27 cellular contexts compared by ENCODE assay signal in the genomic region with DNA sequence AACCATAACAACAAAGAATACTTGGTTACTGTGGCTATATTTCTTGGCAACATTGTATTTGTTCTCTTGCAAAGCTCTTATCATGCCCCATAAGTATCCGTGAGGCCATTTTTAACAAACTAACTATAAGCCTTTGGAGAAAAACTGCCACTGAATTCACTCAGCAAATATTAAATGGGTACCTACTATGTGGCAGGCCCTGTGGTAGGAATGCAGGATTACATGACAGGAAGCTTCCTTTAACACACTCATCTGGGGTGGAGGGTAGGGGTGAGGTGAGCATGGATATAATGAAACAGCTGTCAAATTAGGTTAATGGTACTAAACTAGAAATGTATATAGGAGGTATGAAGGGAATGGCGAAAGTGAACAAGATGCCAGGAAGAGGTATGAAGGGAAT.
"Had no signal": no experiment of that assay in that cellular context is flagged by ENCODE, and none has a peak within 500 bp of the region (broad histone marks: within the 10 kb centered on the region; RNA-seq: fewer than 3 reads in every experiment).

No MANE protein-coding gene starts in this region.

- H3K4me1 Mint-ChIP-seq: activated CD4-positive, alpha-beta T cell treated with anti-CD3 and anti-CD28 coated beads, Interleukin-2, amount 10 ng/mL, durations not matched to agents 24 days and 14 days; activated naive CD4-positive, alpha-beta T cell treated with anti-CD3 and anti-CD28 coated beads, Interleukin-2, amount 10 ng/mL, durations not matched to agents 7 days and 5 days; activated naive CD8-positive, alpha-beta T cell treated with anti-CD3 and anti-CD28 coated beads, Interleukin-2, amount 50 U/mL, for 24 hours; brain had no signal

- H3K4me3 Mint-ChIP-seq: activated CD4-positive, alpha-beta T cell treated with anti-CD3 and anti-CD28 coated beads, Interleukin-2, amount 10 ng/mL, durations not matched to agents 24 days and 14 days; activated naive CD4-positive, alpha-beta T cell treated with anti-CD3 and anti-CD28 coated beads, Interleukin-2, amount 10 ng/mL, durations not matched to agents 7 days and 5 days; activated naive CD8-positive, alpha-beta T cell; activated naive CD8-positive, alpha-beta T cell treated with anti-CD3 and anti-CD28 coated beads, Interleukin-2, amount 50 U/mL, for 24 hours; activated T-cell treated with anti-CD3 and anti-CD28 coated beads, Interleukin-2, amount 50 U/mL, for 4 hours; activated T-helper 1 cell treated with anti-CD3 and anti-CD28 coated beads, Interleukin-12 subunit alpha, Interleukin-12 subunit beta, Interleukin-2, Interleukin-4 antibody, amounts not matched to agents 30 ng/mL and 10 ng/mL and 1 ng/mL, durations not matched to agents 14 hours and 24 hours and 36 hours; brain had no signal

- H3K4me3 ChIP-seq: K562, Peyer's patch had no signal

- H3K27me3 ChIP-seq: Peyer's patch had no signal

- H3K9me3 ChIP-seq: Peyer's patch had no signal

- DNase-seq: activated CD4-positive, alpha-beta T cell treated with anti-CD3 and anti-CD28 coated beads, Interleukin-2, amount 10 ng/mL, durations not matched to agents 24 days and 14 days; activated CD4-positive, alpha-beta T cell treated with anti-CD3 and anti-CD28 coated beads, Interleukin-2, amount 50 U/mL, for 48 hours; activated CD8-positive, alpha-beta memory T cell treated with anti-CD3 and anti-CD28 coated beads, Interleukin-2, amount 50 U/mL, for 4 hours; activated naive CD4-positive, alpha-beta T cell treated with anti-CD3 and anti-CD28 coated beads, Interleukin-2, amount 10 ng/mL, durations not matched to agents 7 days and 5 days; activated naive CD8-positive, alpha-beta T cell treated with anti-CD3 and anti-CD28 coated beads, Interleukin-2, amount 50 U/mL, for 24 hours; activated T-cell treated with anti-CD3 and anti-CD28 coated beads for 4 hours; activated T-cell treated with anti-CD3 and anti-CD28 coated beads, Interleukin-2, amount 50 U/mL, for 4 hours; anterior cingulate cortex; caudate nucleus; cerebellar nuclear complex; NCI-H1092 treated with DMSO at 0.1 percent for 48 hours; NCI-H1417 treated with DMSO at 0.1 percent for 48 hours; NCI-H2029; NCI-H345; NCI-H524 treated with DMSO at 0.1 percent for 48 hours; PC-3; Peyer's patch; RPMI8226; SIG-M5; SW 1271; T-helper 1 cell; T1000; WERI-Rb-1 had no signal

- H3K9me3 Mint-ChIP-seq: activated CD4-positive, alpha-beta T cell treated with anti-CD3 and anti-CD28 coated beads, Interleukin-2, amount 10 ng/mL, durations not matched to agents 24 days and 14 days; activated naive CD4-positive, alpha-beta T cell treated with anti-CD3 and anti-CD28 coated beads, Interleukin-2, amount 10 ng/mL, durations not matched to agents 7 days and 5 days; brain had no signal

- H3K36me3 ChIP-seq: Peyer's patch, WERI-Rb-1 had no signal

- H3K27ac ChIP-seq: Peyer's patch, WERI-Rb-1 had no signal

- H3K4me1 ChIP-seq: Peyer's patch had no signal

- H3K27ac Mint-ChIP-seq: activated CD4-positive, alpha-beta T cell treated with anti-CD3 and anti-CD28 coated beads, Interleukin-2, amount 10 ng/mL, durations not matched to agents 24 days and 14 days; activated naive CD4-positive, alpha-beta T cell treated with anti-CD3 and anti-CD28 coated beads, Interleukin-2, amount 10 ng/mL, durations not matched to agents 7 days and 5 days; activated naive CD8-positive, alpha-beta T cell; activated naive CD8-positive, alpha-beta T cell treated with anti-CD3 and anti-CD28 coated beads, Interleukin-2, amount 50 U/mL, for 24 hours; activated T-helper 1 cell treated with anti-CD3 and anti-CD28 coated beads, Interleukin-12 subunit alpha, Interleukin-12 subunit beta, Interleukin-2, Interleukin-4 antibody, amounts not matched to agents 30 ng/mL and 10 ng/mL and 1 ng/mL, durations not matched to agents 14 hours and 24 hours and 36 hours; brain had no signal

- ATAC-seq: activated naive CD8-positive, alpha-beta T cell treated with anti-CD3 and anti-CD28 coated beads, Interleukin-2, amount 50 U/mL, for 24 hours; activated T-cell treated with anti-CD3 and anti-CD28 coated beads, Interleukin-2, amount 50 U/mL, for 4 hours; K562; PC-3 had no signal

- H3K36me3 Mint-ChIP-seq: activated naive CD4-positive, alpha-beta T cell treated with anti-CD3 and anti-CD28 coated beads, Interleukin-2, amount 10 ng/mL, durations not matched to agents 7 days and 5 days; activated naive CD8-positive, alpha-beta T cell; brain had no signal

- H3K27me3 Mint-ChIP-seq: activated CD4-positive, alpha-beta T cell treated with anti-CD3 and anti-CD28 coated beads, Interleukin-2, amount 10 ng/mL, durations not matched to agents 24 days and 14 days; activated naive CD4-positive, alpha-beta T cell treated with anti-CD3 and anti-CD28 coated beads, Interleukin-2, amount 10 ng/mL, durations not matched to agents 7 days and 5 days; activated naive CD8-positive, alpha-beta T cell; activated naive CD8-positive, alpha-beta T cell treated with anti-CD3 and anti-CD28 coated beads, Interleukin-2, amount 50 U/mL, for 24 hours had no signal
